Comparison of ENCODE assay signal across 11 cellular contexts in genomic region chr10:112526130-112526529, GRCh38.
DNase-seq lines count a peak whose midpoint lies in the region; ATAC-seq and TF ChIP-seq lines count a peak whose summit lies in the region.
"Had no signal": no experiment of that assay in that cellular context is flagged by ENCODE, and none has a peak within 500 bp of the region (broad histone marks: within the 10 kb centered on the region; RNA-seq: fewer than 3 reads in every experiment).

No MANE protein-coding gene starts in this region.

- POLR2A ChIA-PET in PC-3 (lab: Charles Lee; ENCODE audit: unreplicated experiment), result no interaction called here

- ATAC-seq in HG02763 (IDR thresholded peaks at IDR 0.05; ENCODE audit: unreplicated experiment), result peak; percentile 77
- ATAC-seq in PC-3, result peak; percentile 29
- ATAC-seq: K562 had no signal

- H3K27ac Mint-ChIP-seq in activated T-cell treated with anti-CD3 and anti-CD28 coated beads, Interleukin-2, amount 50 U/mL, for 24 hours, result peak overlapping the region; percentile 35
- H3K27ac Mint-ChIP-seq in stimulated activated naive CD8-positive, alpha-beta T cell treated with anti-CD3 and anti-CD28 coated beads, Interleukin-15, Interleukin-2, amounts not matched to agents 100 ng/mL and 50 ng/mL, for 24 hours, result peak overlapping the region; percentile 14
- H3K27ac Mint-ChIP-seq in activated CD4-positive, alpha-beta T cell treated with anti-CD3 and anti-CD28 coated beads, Interleukin-2, amount 10 ng/mL, durations not matched to agents 24 days and 14 days, result no peak overlapping the region

- no peak overlapping the region for H3K27ac ChIP-seq in PC-3 (ENCODE audit: low read length)
- H3K27ac ChIP-seq: lower lobe of right lung, Peyer's patch had no signal

- intact Hi-C loops in PC-3 (cut with micrococcal nuclease), result no loop called here
- intact Hi-C loops in activated CD4-positive, alpha-beta T cell treated with anti-CD3 and anti-CD28 coated beads, Interleukin-2, amount 10 ng/mL, durations not matched to agents 24 days and 14 days (cut with micrococcal nuclease), result loop anchor here (2.0 to 5.0 kb wide), 2 partner anchors 137 to 1431 kb away; no protein-coding TSS in a partner anchor

- no peak for DNase-seq in activated T-cell treated with anti-CD3 and anti-CD28 coated beads, Interleukin-2, amount 50 U/mL, for 24 hours
- no peak for DNase-seq in activated T-cell treated with anti-CD3 and anti-CD28 coated beads, Interleukin-2, amount 50 U/mL, for 1 hour
- DNase-seq in PC-3 (peak; percentile 11), ecto neural progenitor cell (ENCODE audit: low spot score) (no peak), iPS-NIHi11 (ENCODE audit: low spot score) (no peak)
- DNase-seq in activated CD4-positive, alpha-beta T cell treated with anti-CD3 and anti-CD28 coated beads, Interleukin-2, amount 10 ng/mL, durations not matched to agents 24 days and 14 days, result no peak
- DNase-seq: lower lobe of right lung, Peyer's patch had no signal

- no peak for TF ChIP-seq CTCF in PC-3 (conservative IDR thresholded peaks at IDR 0.05; ENCODE audit: low read depth, low read length)

- no peaks in the 10 kb centered on the region for H3K27me3 ChIP-seq in PC-3 (ENCODE audit: low read length)
- H3K27me3 ChIP-seq: Peyer's patch had no signal

- peaks cover 30% of the 10 kb centered on the region for H3K36me3 Mint-ChIP-seq in activated T-cell treated with anti-CD3 and anti-CD28 coated beads, Interleukin-2, amount 50 U/mL, for 24 hours (ENCODE audit: low read depth)
- peaks cover 16% of the 10 kb centered on the region for H3K36me3 Mint-ChIP-seq in stimulated activated naive CD8-positive, alpha-beta T cell treated with anti-CD3 and anti-CD28 coated beads, Interleukin-15, Interleukin-2, amounts not matched to agents 100 ng/mL and 50 ng/mL, for 24 hours (ENCODE audit: low read depth)
- peaks cover 9% of the 10 kb centered on the region for H3K36me3 Mint-ChIP-seq in activated CD4-positive, alpha-beta T cell treated with anti-CD3 and anti-CD28 coated beads, Interleukin-2, amount 10 ng/mL, durations not matched to agents 24 days and 14 days (ENCODE audit: low read depth)

- H2AFZ ChIP-seq in PC-3 (ENCODE audit: low read length), result no peak overlapping the region

- no peaks in the 10 kb centered on the region for H4K20me1 ChIP-seq in PC-3 (ENCODE audit: low read length)

- H3F3A ChIP-seq in PC-3 (ENCODE audit: low read length, unreplicated experiment), result no peaks in the 10 kb centered on the region

- no peak overlapping the region for H3K4me3 Mint-ChIP-seq in activated T-cell treated with anti-CD3 and anti-CD28 coated beads, Interleukin-2, amount 50 U/mL, for 24 hours
- H3K4me3 Mint-ChIP-seq in stimulated activated naive CD8-positive, alpha-beta T cell treated with anti-CD3 and anti-CD28 coated beads, Interleukin-15, Interleukin-2, amounts not matched to agents 100 ng/mL and 50 ng/mL, for 24 hours, result no peak overlapping the region
- H3K4me3 Mint-ChIP-seq in activated CD4-positive, alpha-beta T cell treated with anti-CD3 and anti-CD28 coated beads, Interleukin-2, amount 10 ng/mL, durations not matched to agents 24 days and 14 days, result no peak overlapping the region

- no peaks in the 10 kb centered on the region for H3K9me3 ChIP-seq in PC-3 (ENCODE audit: low read length)
- H3K9me3 ChIP-seq: lower lobe of right lung, Peyer's patch had no signal

- no peaks in the 10 kb centered on the region for H3K27me3 Mint-ChIP-seq in activated T-cell treated with anti-CD3 and anti-CD28 coated beads, Interleukin-2, amount 50 U/mL, for 24 hours
- no peaks in the 10 kb centered on the region for H3K27me3 Mint-ChIP-seq in stimulated activated naive CD8-positive, alpha-beta T cell treated with anti-CD3 and anti-CD28 coated beads, Interleukin-15, Interleukin-2, amounts not matched to agents 100 ng/mL and 50 ng/mL, for 24 hours
- peaks cover 7% of the 10 kb centered on the region for H3K27me3 Mint-ChIP-seq in activated CD4-positive, alpha-beta T cell treated with anti-CD3 and anti-CD28 coated beads, Interleukin-2, amount 10 ng/mL, durations not matched to agents 24 days and 14 days

- peak overlapping the region; percentile 6; the same call in 1 of the 2 replicates for H3K4me2 ChIP-seq in PC-3 (ENCODE audit: low read length)

- H3K4me1 Mint-ChIP-seq in activated T-cell treated with anti-CD3 and anti-CD28 coated beads, Interleukin-2, amount 50 U/mL, for 24 hours (ENCODE audit: low read depth), result peaks cover 45% of the 10 kb centered on the region
- H3K4me1 Mint-ChIP-seq in stimulated activated naive CD8-positive, alpha-beta T cell treated with anti-CD3 and anti-CD28 coated beads, Interleukin-15, Interleukin-2, amounts not matched to agents 100 ng/mL and 50 ng/mL, for 24 hours (ENCODE audit: low read depth), result peaks cover 34% of the 10 kb centered on the region
- peaks cover 11% of the 10 kb centered on the region for H3K4me1 Mint-ChIP-seq in activated CD4-positive, alpha-beta T cell treated with anti-CD3 and anti-CD28 coated beads, Interleukin-2, amount 10 ng/mL, durations not matched to agents 24 days and 14 days

- H3K79me2 ChIP-seq in PC-3 (ENCODE audit: low read length), result no peaks in the 10 kb centered on the region

- no peaks in the 10 kb centered on the region for H3K9me2 ChIP-seq in PC-3 (replicated peaks; ENCODE audit: low read length)

- no peak overlapping the region for H3K9ac ChIP-seq in PC-3 (ENCODE audit: low read length)

- H3K9me3 Mint-ChIP-seq in activated T-cell treated with anti-CD3 and anti-CD28 coated beads, Interleukin-2, amount 50 U/mL, for 24 hours, result no peaks in the 10 kb centered on the region
- H3K9me3 Mint-ChIP-seq in stimulated activated naive CD8-positive, alpha-beta T cell treated with anti-CD3 and anti-CD28 coated beads, Interleukin-15, Interleukin-2, amounts not matched to agents 100 ng/mL and 50 ng/mL, for 24 hours, result no peaks in the 10 kb centered on the region
- peaks cover 5% of the 10 kb centered on the region for H3K9me3 Mint-ChIP-seq in activated CD4-positive, alpha-beta T cell treated with anti-CD3 and anti-CD28 coated beads, Interleukin-2, amount 10 ng/mL, durations not matched to agents 24 days and 14 days

- BruUV-seq in PC-3 (replicated peaks; lab: Mats Ljungman, UMichigan), result no TSS peak

- CTCF ChIA-PET in PC-3 (lab: Charles Lee), result no interaction called here

- H3K4me3 ChIP-seq in PC-3 (ENCODE audit: low read length), result no peak overlapping the region
- H3K4me3 ChIP-seq: K562, lower lobe of right lung, Peyer's patch had no signal

- H3K4me1 ChIP-seq in PC-3 (ENCODE audit: insufficient read depth, low read length), result peaks cover 20% of the 10 kb centered on the region
- H3K4me1 ChIP-seq: lower lobe of right lung, Peyer's patch had no signal

- H3K36me3 ChIP-seq in PC-3 (ENCODE audit: low read depth, low read length), result no peaks in the 10 kb centered on the region
- H3K36me3 ChIP-seq: lower lobe of right lung, Peyer's patch had no signal
